ENCODE assay signal across 8 cellular contexts in genomic region chr19:45506991-45507863, GRCh38. TPM values are rescaled to one million over a fixed set of nuclear protein-coding genes. Genes with fewer than 3 reads are reported as not detected.
DNase-seq lines count a peak whose midpoint lies in the region; ATAC-seq and TF ChIP-seq lines count a peak whose summit lies in the region.

Gene VASP (plus strand): TSS chr19:45507479. CDS start chr19:45507772, 293 bp downstream.

- TF ChIP-seq CTCF in GM12875 (IDR thresholded peaks at IDR 0.05; ENCODE audit: borderline replicate concordance, insufficient read depth, low read depth, low read length) (no peak), uterus (IDR thresholded peaks at IDR 0.05) (peak in 2 of 4 experiments; percentile 21 to 40)

- H3K36me3 ChIP-seq in rectal smooth muscle tissue (ENCODE audit: control insufficient read depth, insufficient read depth, low read length), result no peaks in the 10 kb centered on the region
- H3K36me3 ChIP-seq in uterus, result no peaks in the 10 kb centered on the region

- H3K27me3 ChIP-seq in right cardiac atrium (ENCODE audit: control insufficient read depth, insufficient read depth) (no peaks in the 10 kb centered on the region), rectal smooth muscle tissue (ENCODE audit: control insufficient read depth, insufficient read depth, low read length) (no peaks in the 10 kb centered on the region), uterus (no peaks in the 10 kb centered on the region)

- H3K9me3 ChIP-seq in T-helper 17 cell (ENCODE audit: control insufficient read depth, low read length, poor library complexity, severe bottlenecking), result no peaks in the 10 kb centered on the region
- no peaks in the 10 kb centered on the region for H3K9me3 ChIP-seq in right cardiac atrium (ENCODE audit: control insufficient read depth, low read length)
- H3K9me3 ChIP-seq in uterus, result no peaks in the 10 kb centered on the region

- peak within 1 kb of the TSS; percentile 99 for H3K9ac ChIP-seq in rectal smooth muscle tissue (ENCODE audit: low read length)

- peak within 1 kb of the TSS; percentile 92 for H3K27ac Mint-ChIP-seq in T-helper 17 cell

- H3K4me3 ChIP-seq in GM12875 (ENCODE audit: low read depth, low read length) (peak within 1 kb of the TSS; percentile 87), right cardiac atrium (ENCODE audit: low read length) (peak within 1 kb of the TSS; percentile 98), rectal smooth muscle tissue (ENCODE audit: low read length) (peak within 1 kb of the TSS; percentile 99), uterus (peak within 1 kb of the TSS; percentile 74 to 91)

- DNase-seq in NCI-H1105 (lab: John Stamatoyannopoulos, UW) (peak; percentile 70), T-helper 17 cell (peak; percentile 80 to 85 (median 84)), amniotic stem cell (lab: John Stamatoyannopoulos, UW) (peak; percentile 39), right cardiac atrium (peak; percentile 85 to 93 (median 92)), uterus (peak; percentile 85)

- ATAC-seq in HG02623 (IDR thresholded peaks at IDR 0.05; ENCODE audit: unreplicated experiment) (peak; percentile 49), T-helper 17 cell (peak; percentile 73), right cardiac atrium (peak; percentile 82 to 84)

- H3K27me3 Mint-ChIP-seq in T-helper 17 cell, result no peaks in the 10 kb centered on the region

- intact Hi-C loops in right cardiac atrium (cut with DNase I) (no loop called here), uterus (cut with DNase I; ENCODE audit: low total_unique reads) (no loop called here)

- TF ChIP-seq POLR2A in uterus (IDR thresholded peaks at IDR 0.05), result peak; percentile 77 to 87

- peak within 1 kb of the TSS; percentile 97 for H3K27ac ChIP-seq in right cardiac atrium (ENCODE audit: low read length)
- H3K27ac ChIP-seq in rectal smooth muscle tissue (ENCODE audit: low read depth, low read length), result peak within 1 kb of the TSS; percentile 98
- peak within 1 kb of the TSS; percentile 83 to 96 for H3K27ac ChIP-seq in uterus

- peaks cover 5% of the 10 kb centered on the region for H3K4me1 ChIP-seq in right cardiac atrium (ENCODE audit: control insufficient read depth, insufficient read depth, low read length)
- H3K4me1 ChIP-seq in rectal smooth muscle tissue (ENCODE audit: control insufficient read depth, insufficient read depth, low read length), result peaks cover 3% of the 10 kb centered on the region
- H3K4me1 ChIP-seq in uterus, result no peaks in the 10 kb centered on the region

- H3K4me3 Mint-ChIP-seq in T-helper 17 cell, result peak within 1 kb of the TSS; percentile 97

- WGBS in right cardiac atrium, result under 1% methylated on average over 65 of the region's 65 CpGs

- H3K4me1 Mint-ChIP-seq in T-helper 17 cell, result peaks cover 23% of the 10 kb centered on the region

- peaks cover 3% of the 10 kb centered on the region for H3K36me3 Mint-ChIP-seq in T-helper 17 cell (ENCODE audit: low read depth)

RNA-seq across cellular contexts. Expression of gene VASP, which starts in this region (rescaled TPM):
- total RNA-seq in T-helper 17 cell (100 to 1,000 TPM in 1 of 2 donors, 10 to 100 TPM in 1; 99.7 to 101 TPM), right cardiac atrium (10 to 100 TPM; 44.1 to 85.4 (median 47.4) TPM), uterus (100 to 1,000 TPM in 1 of 4 donors, 10 to 100 TPM in 3; 21.5 to 157 (median 38.3) TPM)
- polyA plus RNA-seq in right cardiac atrium, result 42.2 TPM

Comparison
In these comparisons a context has a peak if more than half of its experiments do, and no peak if none do; other contexts are left out.
1. Peak in every context shown above with its lines: DNase-seq, ATAC-seq, H3K4me3 ChIP-seq and H3K27ac ChIP-seq.
2. DNase-seq: peak in every context shown above with its lines; median percentile 92 in right cardiac atrium; 85 in uterus; 84 in T-helper 17 cell; 70 in NCI-H1105; 39 in amniotic stem cell.